Comparison of ENCODE assay signal across 26 cellular contexts in the genomic region with DNA sequence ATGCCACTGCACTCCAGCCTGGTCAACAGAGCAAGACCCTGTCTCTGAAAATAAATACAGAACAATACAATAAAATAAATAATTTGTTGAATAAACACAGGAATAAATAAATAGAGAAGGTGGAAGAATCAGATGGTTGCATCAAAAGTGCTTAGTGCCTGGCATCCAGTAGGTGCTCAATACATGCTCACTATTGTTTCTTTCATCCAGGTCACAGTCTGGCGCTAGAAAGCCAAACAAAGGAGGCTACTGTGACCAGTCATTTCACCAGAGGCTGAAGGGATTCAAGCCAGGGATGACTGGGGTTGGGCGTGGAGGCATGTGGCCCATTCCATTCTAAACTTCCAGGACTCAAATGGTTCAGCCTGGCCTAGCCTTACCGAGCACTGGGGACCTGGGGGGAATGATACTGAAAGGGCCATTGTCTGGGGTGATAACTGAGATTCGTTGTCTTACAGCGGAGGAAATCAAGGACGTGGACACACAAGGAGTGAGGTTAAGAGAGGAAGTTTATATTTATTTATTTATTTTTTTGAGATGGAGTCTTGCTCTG. TPM values are rescaled to one million over a fixed set of nuclear protein-coding genes. Genes with fewer than 3 reads are reported as not detected.
"Had no signal": no experiment of that assay in that cellular context is flagged by ENCODE, and none has a peak within 500 bp of the region (broad histone marks: within the 10 kb centered on the region; RNA-seq: fewer than 3 reads in every experiment).

No MANE protein-coding gene starts in this region.

- FAIRE-seq: frontal cortex had no signal

- H3K27ac Mint-ChIP-seq: activated CD4-positive, alpha-beta memory T cell treated with anti-CD3 and anti-CD28 coated beads for 36 hours; activated naive CD4-positive, alpha-beta T cell treated with anti-CD3 and anti-CD28 coated beads, Interleukin-2, amount 50 U/mL, for 24 hours; natural killer cell treated with Interleukin-12 subunit alpha and Interleukin-12 subunit beta and Interleukin-15 and Interleukin-18, amount 100 ng/mL, for 72 hours; type B pancreatic cell had no signal

- H3K9me3 ChIP-seq: adrenal gland, ascending aorta, left ventricle myocardium inferior, ovary, prostate gland, right atrium auricular region, thoracic aorta, vagina had no signal

- H3K36me3 ChIP-seq: adrenal gland, ascending aorta, brain microvascular endothelial cell, left ventricle myocardium inferior, ovary, prostate gland, right atrium auricular region, thoracic aorta, vagina had no signal

- H3K36me3 Mint-ChIP-seq: natural killer cell treated with Interleukin-12 subunit alpha and Interleukin-12 subunit beta and Interleukin-15 and Interleukin-18, amount 100 ng/mL, for 72 hours; type B pancreatic cell had no signal

- H3K27me3 Mint-ChIP-seq: activated CD4-positive, alpha-beta memory T cell treated with anti-CD3 and anti-CD28 coated beads for 36 hours; activated naive CD4-positive, alpha-beta T cell treated with anti-CD3 and anti-CD28 coated beads, Interleukin-2, amount 50 U/mL, for 24 hours; dendritic cell treated with granulocyte-macrophage colony-stimulating factor and Interleukin-4, amounts not matched to agents 40 ng/mL and 50 ng/mL, for 4 days; natural killer cell treated with Interleukin-12 subunit alpha and Interleukin-12 subunit beta and Interleukin-15 and Interleukin-18, amount 100 ng/mL, for 72 hours; T-helper 17 cell; type B pancreatic cell had no signal

- H3K4me2 ChIP-seq: hepatocyte had no signal

- H3K4me3 Mint-ChIP-seq: activated CD4-positive, alpha-beta memory T cell treated with anti-CD3 and anti-CD28 coated beads for 36 hours; activated naive CD4-positive, alpha-beta T cell treated with anti-CD3 and anti-CD28 coated beads, Interleukin-2, amount 50 U/mL, for 24 hours; dendritic cell treated with granulocyte-macrophage colony-stimulating factor and Interleukin-4, amounts not matched to agents 40 ng/mL and 50 ng/mL, for 4 days; natural killer cell treated with Interleukin-12 subunit alpha and Interleukin-12 subunit beta and Interleukin-15 and Interleukin-18, amount 100 ng/mL, for 72 hours; T-helper 17 cell; type B pancreatic cell had no signal

- H3K4me3 ChIP-seq: adrenal gland, ascending aorta, hepatocyte, left ventricle myocardium inferior, ovary, prostate gland, right atrium auricular region, thoracic aorta, vagina had no signal

- H2AFZ ChIP-seq: hepatocyte had no signal

- H3K27ac ChIP-seq: ascending aorta, brain microvascular endothelial cell, ovary, prostate gland, right atrium auricular region, thoracic aorta, vagina had no signal

- H3K9me3 Mint-ChIP-seq: activated CD4-positive, alpha-beta memory T cell treated with anti-CD3 and anti-CD28 coated beads for 36 hours; activated naive CD4-positive, alpha-beta T cell treated with anti-CD3 and anti-CD28 coated beads, Interleukin-2, amount 50 U/mL, for 24 hours; dendritic cell treated with granulocyte-macrophage colony-stimulating factor and Interleukin-4, amounts not matched to agents 40 ng/mL and 50 ng/mL, for 4 days; natural killer cell treated with Interleukin-12 subunit alpha and Interleukin-12 subunit beta and Interleukin-15 and Interleukin-18, amount 100 ng/mL, for 72 hours; type B pancreatic cell had no signal

- ATAC-seq: natural killer cell treated with Interleukin-12 subunit alpha and Interleukin-12 subunit beta and Interleukin-15 and Interleukin-18, amount 100 ng/mL, for 72 hours; T-helper 17 cell had no signal

- DNase-seq: activated CD4-positive, alpha-beta memory T cell treated with anti-CD3 and anti-CD28 coated beads for 36 hours; activated CD4-positive, alpha-beta T cell treated with anti-CD3 and anti-CD28 coated beads for 48 hours; activated CD4-positive, CD25-positive, alpha-beta regulatory T cell; activated gamma-delta T cell; adrenal gland; brain microvascular endothelial cell; caudate nucleus; effector CD8-positive, alpha-beta T cell; glutamatergic neuron; left ventricle myocardium inferior; midbrain; ovary; stimulated activated naive CD4-positive, alpha-beta T cell; T-helper 17 cell had no signal

- H3K4me1 ChIP-seq: prostate gland had no signal

- H3K27me3 ChIP-seq: adrenal gland, ascending aorta, brain microvascular endothelial cell, hepatocyte, ovary, right atrium auricular region, vagina had no signal

RNA-seq across cellular contexts. Expression of a gene that starts 7.4 kb away (rescaled TPM):
- total RNA-seq: adrenal gland, ascending aorta, frontal cortex, hepatocyte, left ventricle myocardium inferior, lung microvascular endothelial cell, right atrium auricular region, thoracic aorta, vagina had no signal
- polyA plus RNA-seq: hepatocyte had no signal
